ENCODE assay signal across 1 cellular context in the genomic region with DNA sequence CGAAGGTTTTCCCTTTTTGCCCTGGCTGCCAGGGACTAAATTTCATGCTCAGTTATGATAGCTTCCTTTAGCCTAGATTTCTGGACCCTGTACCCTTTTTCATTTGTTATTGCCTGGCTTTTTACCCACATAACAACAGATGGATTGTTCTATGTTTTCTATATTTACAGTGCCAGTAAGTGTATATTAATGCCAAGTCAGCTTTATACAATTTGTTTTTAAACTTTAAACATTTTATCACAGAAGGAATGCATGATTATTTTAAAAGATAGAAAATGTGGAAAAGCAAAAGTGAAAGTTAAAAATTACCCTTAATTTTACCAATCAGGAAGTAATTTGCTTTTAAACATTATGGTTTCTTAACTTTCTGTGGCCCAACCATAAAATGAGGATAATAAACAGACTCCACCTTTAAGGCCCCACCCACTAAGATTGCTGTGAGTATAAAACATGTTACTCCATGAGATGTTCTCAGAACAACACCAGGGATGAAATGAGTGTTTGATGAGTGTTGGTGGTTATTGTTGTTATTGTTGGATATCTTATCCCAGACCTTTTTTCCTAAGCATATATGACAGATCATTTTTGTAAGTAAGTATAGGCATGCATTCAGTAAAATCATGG.
TF ChIP-seq lines count a peak whose summit lies in the region.

No MANE protein-coding gene starts in this region.

TF ChIP-seq in H1, 55 proteins besides CTCF, POLR2A, EP300 and RAD21:
- peak; percentile 46; the same call in 1 of the 2 replicates for TF ChIP-seq MAFK (IDR thresholded peaks at IDR 0.05; ENCODE audit: low read depth, low read length)
- no peak for TF ChIP-seq NANOG (IDR thresholded peaks at IDR 0.05; ENCODE audit: insufficient read depth, low read depth, low read length, poor library complexity, severe bottlenecking)
